Comparison of ENCODE assay signal across 8 cellular contexts in genomic region chr6:75205776-75206334, GRCh38. TPM values are rescaled to one million over a fixed set of nuclear protein-coding genes. Genes with fewer than 3 reads are reported as not detected.
DNase-seq lines count a peak whose midpoint lies in the region; ATAC-seq and TF ChIP-seq lines count a peak whose summit lies in the region.

COL12A1 (minus strand) TSS chr6:75206053; CDS start chr6:75202792, 3,261 bp downstream.

- H3K4me1 Mint-ChIP-seq in effector memory CD8-positive, alpha-beta T cell (ENCODE audit: low read depth in 2 of 2): peaks cover 53 to 56% of the 10 kb centered on the region in 2 donors

- H3K9me2 ChIP-seq in SK-N-SH: no peaks in the 10 kb centered on the region

- H3K9me3 ChIP-seq in SK-N-SH (no peaks in the 10 kb centered on the region), lower lobe of right lung (no peaks in the 10 kb centered on the region), subcutaneous abdominal adipose tissue (ENCODE audit: control insufficient read depth in 5 of 5, low read length in 5 of 5) (no peaks in the 10 kb centered on the region)

- H3K4me1 ChIP-seq in SK-N-SH (ENCODE audit: control insufficient read depth in 1 of 2, insufficient read depth in 2 of 2, low read depth in 1 of 2, low read length in 1 of 2): peaks cover 4% of the 10 kb centered on the region in 2 experiments; a peak in 1 of 4 replicates
- H3K4me1 ChIP-seq in lower lobe of right lung: peaks cover 50% of the 10 kb centered on the region
- peaks cover 3 to 73% (median 70%) of the 10 kb centered on the region in 5 donors for H3K4me1 ChIP-seq in subcutaneous abdominal adipose tissue (ENCODE audit: control insufficient read depth in 5 of 5, insufficient read depth in 5 of 5, low read length in 5 of 5)

- peak within 1 kb of the TSS; percentile 30; the same call in 1 of the 2 replicates for H2AFZ ChIP-seq in SK-N-SH (ENCODE audit: low read depth)

- H3K27ac Mint-ChIP-seq in effector memory CD8-positive, alpha-beta T cell: no peak within 1 kb of the TSS

- POLR2A ChIA-PET in SK-N-SH (lab: Yijun Ruan, JAX): no interaction called here

- H3K27me3 Mint-ChIP-seq in effector memory CD8-positive, alpha-beta T cell: peaks cover 91 to 94% of the 10 kb centered on the region in 2 donors

- H3K79me2 ChIP-seq in SK-N-SH (ENCODE audit: insufficient read depth): no peaks in the 10 kb centered on the region

- WGBS in SK-N-SH (ENCODE audit: low lambda C conversion rate): 0% methylated on average over 5 of the region's 55 CpGs

- H3K4me2 ChIP-seq in SK-N-SH: peak within 1 kb of the TSS; percentile 73

- TF ChIP-seq EP300 in SK-N-SH (IDR thresholded peaks at IDR 0.05; ENCODE audit: borderline replicate concordance in 1 of 2, low read depth in 1 of 2, low read length in 1 of 2): no peak

- H3K27ac ChIP-seq in SK-N-SH (ENCODE audit: low read depth in 2 of 2, low read length in 1 of 2) (no peak within 1 kb of the TSS), lower lobe of right lung (peak within 1 kb of the TSS; percentile 69), subcutaneous abdominal adipose tissue (ENCODE audit: low read depth, low read length) (peak within 1 kb of the TSS; percentile 79)

- H3K36me3 ChIP-seq in SK-N-SH (replicated peaks in 1 of 2; ENCODE audit: control insufficient read depth in 1 of 2, insufficient read depth in 2 of 2, low read length in 1 of 2) (no peaks in the 10 kb centered on the region), lower lobe of right lung (no peaks in the 10 kb centered on the region), subcutaneous abdominal adipose tissue (ENCODE audit: control insufficient read depth in 5 of 5, insufficient read depth in 5 of 5, low read length in 5 of 5) (no peaks in the 10 kb centered on the region)

- peaks cover 3% of the 10 kb centered on the region for H3F3A ChIP-seq in SK-N-SH (replicated peaks; ENCODE audit: insufficient read depth)

- CTCF ChIA-PET in SK-N-SH (lab: Yijun Ruan, JAX): interaction anchor here (0.5 to 9.0 kb wide), 9 partner anchors 12 to 1236 kb away, joined by 3 to 95 read pairs (median 3); no protein-coding TSS in a partner anchor

- H3K27me3 ChIP-seq in SK-N-SH (ENCODE audit: insufficient read depth): peaks cover 80% of the 10 kb centered on the region
- peaks cover 66% of the 10 kb centered on the region for H3K27me3 ChIP-seq in lower lobe of right lung (ENCODE audit: low read depth)
- H3K27me3 ChIP-seq in subcutaneous abdominal adipose tissue (ENCODE audit: control insufficient read depth in 5 of 5, insufficient read depth in 4 of 5, low read length in 5 of 5): peaks cover 0 to 11% (median 3%) of the 10 kb centered on the region in 5 donors

- DNase-seq in AG08395 (ENCODE audit: low spot score) (peak; percentile 96), GM19238 (ENCODE audit: insufficient read length, low spot score) (peak; percentile 6), SK-N-SH (peak; percentile 32), lower lobe of right lung (peak; percentile 93)
- DNase-seq in effector memory CD8-positive, alpha-beta T cell: no peak

- H4K20me1 ChIP-seq in SK-N-SH (ENCODE audit: insufficient read depth): no peaks in the 10 kb centered on the region

- H3K36me3 Mint-ChIP-seq in effector memory CD8-positive, alpha-beta T cell (ENCODE audit: insufficient read depth): peaks cover 16% of the 10 kb centered on the region

- ATAC-seq in effector memory CD8-positive, alpha-beta T cell (replicated peaks): no peak
- ATAC-seq in lower lobe of right lung (peak; percentile 84 to 87), HG03139 (IDR thresholded peaks at IDR 0.05; ENCODE audit: unreplicated experiment) (no peak), GM19467 (IDR thresholded peaks at IDR 0.05; ENCODE audit: unreplicated experiment) (no peak)

- no peaks in the 10 kb centered on the region for H3K9me3 Mint-ChIP-seq in effector memory CD8-positive, alpha-beta T cell

- no peak within 1 kb of the TSS for H3K9ac ChIP-seq in SK-N-SH
- H3K9ac ChIP-seq in subcutaneous abdominal adipose tissue (ENCODE audit: low read length in 5 of 5): peak within 1 kb of the TSS; percentile 56 to 92 (median 73)

- peak within 1 kb of the TSS; percentile 15 to 58; a peak in 3 of 4 replicates for H3K4me3 ChIP-seq in SK-N-SH (ENCODE audit: low read depth in 2 of 2, low read length in 1 of 2)
- H3K4me3 ChIP-seq in lower lobe of right lung: peak within 1 kb of the TSS; percentile 57
- H3K4me3 ChIP-seq in subcutaneous abdominal adipose tissue (ENCODE audit: low read depth in 1 of 5, low read length in 5 of 5): peak within 1 kb of the TSS; percentile 72 to 98 (median 85)

- intact Hi-C loops in lower lobe of right lung (cut with DNase I): no loop called here

- no peak for TF ChIP-seq RAD21 in SK-N-SH (IDR thresholded peaks at IDR 0.05; ENCODE audit: low read length)

- TF ChIP-seq CTCF in SK-N-SH (IDR thresholded peaks at IDR 0.05): no peak
- TF ChIP-seq CTCF in lower lobe of right lung (IDR thresholded peaks at IDR 0.05): no peak

- peak within 1 kb of the TSS; percentile 69 to 76 for H3K4me3 Mint-ChIP-seq in effector memory CD8-positive, alpha-beta T cell

TF ChIP-seq in SK-N-SH, 30 proteins besides CTCF, POLR2A, EP300 and RAD21:
- TF ChIP-seq EZH2phosphoT487 (IDR thresholded peaks at IDR 0.05; ENCODE audit: borderline replicate concordance, low read depth): peak; percentile 49; the same call in 1 of the 2 replicates
- TF ChIP-seq MAX (IDR thresholded peaks at IDR 0.05; ENCODE audit: low read depth): no peak
- TF ChIP-seq ELF1 (IDR thresholded peaks at IDR 0.05): no peak
- no peak for TF ChIP-seq YY1 (IDR thresholded peaks at IDR 0.05; ENCODE audit: low read depth)

RNA-seq across cellular contexts. Expression of gene COL12A1, which starts in this region (rescaled TPM):
- 0.03 and 0.10 TPM in 2 replicates for polyA plus RNA-seq in SK-N-SH (2012; rRNA removed)
- polyA plus RNA-seq in SK-N-SH (2012; cell fraction: cytosol; rRNA removed): 0.04 and 0.05 TPM in 2 replicates
- polyA plus RNA-seq in SK-N-SH (2012; cell fraction: nucleus; rRNA removed): 0.06 and 0.08 TPM in 2 replicates
- 36.6 TPM for total RNA-seq in lower lobe of right lung

Comparison
In these comparisons a context has a peak if more than half of its experiments do, and no peak if none do; other contexts are left out.
1. Peak in DNase-seq, H3K4me3 ChIP-seq and H3K4me2 ChIP-seq in SK-N-SH; RNA of the gene not detected or under 1 TPM.
2. DNase-seq: peak in AG08395 (single experiment), GM19238 (single experiment) and lower lobe of right lung (single experiment); none in effector memory CD8-positive, alpha-beta T cell (0 of 3).
3. H3K27ac ChIP-seq: peak in lower lobe of right lung (single experiment) and subcutaneous abdominal adipose tissue (single experiment); none in SK-N-SH (0 of 2).
4. ATAC-seq: peak in lower lobe of right lung (2 of 2); none in effector memory CD8-positive, alpha-beta T cell (single experiment), HG03139 (single experiment) and GM19467 (single experiment).
5. Peak in every context shown above with its lines, with median percentiles within 50 percentile points of each other: H3K4me3 ChIP-seq.